1 cellular context compared by ENCODE assay signal in the genomic region with DNA sequence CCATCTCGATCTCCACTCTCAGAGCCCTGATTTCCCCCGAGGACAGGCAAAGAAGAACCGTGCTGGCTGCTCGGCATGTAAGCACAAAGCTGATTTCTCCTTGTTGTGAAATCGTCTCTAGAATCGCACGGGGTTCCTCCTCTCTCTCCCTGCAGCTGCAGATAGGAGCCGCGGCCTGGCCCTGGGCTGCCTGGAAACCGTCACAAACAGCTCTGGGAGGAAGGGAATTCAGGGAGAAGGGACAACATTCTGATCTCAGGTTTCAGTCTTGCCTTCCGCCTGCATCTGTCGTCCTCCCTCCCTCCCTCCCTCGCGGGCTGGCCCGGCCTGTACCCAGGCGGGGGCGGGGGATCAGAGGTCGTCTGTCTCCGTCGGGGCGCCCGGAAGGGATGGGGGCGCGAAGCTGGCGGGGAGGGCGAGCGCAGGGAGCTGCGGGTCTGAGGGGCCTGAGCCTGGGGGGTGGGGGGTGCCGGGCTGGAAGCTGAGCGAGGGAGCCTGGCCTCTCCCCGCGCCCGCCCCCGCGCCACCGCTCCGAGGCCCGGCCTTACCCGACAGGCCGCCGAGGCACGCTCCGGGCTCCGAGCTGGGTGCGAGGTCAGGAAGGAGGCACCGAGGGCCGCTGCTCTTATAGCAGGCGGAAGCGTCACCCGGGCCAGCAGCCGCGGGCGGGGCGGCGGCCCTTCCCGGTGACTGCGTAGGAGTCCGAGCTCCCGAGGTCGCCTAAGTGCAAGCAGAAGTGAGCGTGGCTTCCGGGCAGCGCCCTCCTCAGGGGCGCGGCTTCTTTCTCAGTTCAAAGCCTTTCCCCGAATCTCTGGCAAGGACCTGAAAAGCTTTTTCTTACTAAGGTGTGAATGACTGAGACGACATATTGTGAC.
TF ChIP-seq lines count a peak whose summit lies in the region.

Gene SERPINB1, minus strand, starts transcription at position 600 of the 875 bp plus-strand sequence. CDS start 1,277 bp downstream, outside the sequence.

TF ChIP-seq in HepG2, 621 proteins besides CTCF, POLR2A, EP300 and RAD21 (continued from another document and continues in another):
- TF ChIP-seq ZNF318 (CRISPR knock-in tag; IDR thresholded peaks at IDR 0.05) (no peak; the same call in 1 of the 2 replicates), WIZ (CRISPR knock-in tag; IDR thresholded peaks at IDR 0.05) (no peak; the same call in 1 of the 2 replicates), SOX5 (CRISPR knock-in tag; IDR thresholded peaks at IDR 0.05; ENCODE audit: borderline replicate concordance) (no peak), ZFP37 (CRISPR knock-in tag; IDR thresholded peaks at IDR 0.05; ENCODE audit: borderline replicate concordance) (no peak), ZNF572 (CRISPR knock-in tag; IDR thresholded peaks at IDR 0.05) (no peak; the same call in 1 of the 2 replicates), ZBTB39 (CRISPR knock-in tag; IDR thresholded peaks at IDR 0.05) (peak; percentile 50; the same call in 1 of the 2 replicates), ZNF615 (CRISPR knock-in tag; IDR thresholded peaks at IDR 0.05; ENCODE audit: borderline replicate concordance) (no peak), ZNF446 (CRISPR knock-in tag; IDR thresholded peaks at IDR 0.05) (peak; percentile 81; the same call in 1 of the 2 replicates), ZNF549 (CRISPR knock-in tag; IDR thresholded peaks at IDR 0.05) (peak; percentile 33; the same call in 1 of the 2 replicates), ZNF354B (CRISPR knock-in tag; IDR thresholded peaks at IDR 0.05) (no peak; the same call in 1 of the 2 replicates), CCAR2 (optimal IDR thresholded peaks at IDR 0.05; ENCODE audit: low read depth, low read length) (no peak), PCBP2 (optimal IDR thresholded peaks at IDR 0.05; ENCODE audit: low read depth, low read length, poor library complexity, severe bottlenecking) (no peak), ZNF10 (CRISPR knock-in tag; IDR thresholded peaks at IDR 0.05; ENCODE audit: borderline replicate concordance, low read depth) (no peak), KLF15 (CRISPR knock-in tag; IDR thresholded peaks at IDR 0.05; ENCODE audit: borderline replicate concordance) (peak; percentile 70; the same call in 1 of the 2 replicates), TFDP2 (CRISPR knock-in tag; IDR thresholded peaks at IDR 0.05) (peak; percentile 81), ARID3A (IDR thresholded peaks at IDR 0.05; ENCODE audit: low read depth, low read length) (no peak; the same call in 1 of the 2 replicates), ZNF335 (CRISPR knock-in tag; IDR thresholded peaks at IDR 0.05) (peak; percentile 69; the same call in 1 of the 2 replicates), SKI (IDR thresholded peaks at IDR 0.05; ENCODE audit: partially characterized antibody) (peak; percentile 59)
- TF ChIP-seq, protein P1, sequence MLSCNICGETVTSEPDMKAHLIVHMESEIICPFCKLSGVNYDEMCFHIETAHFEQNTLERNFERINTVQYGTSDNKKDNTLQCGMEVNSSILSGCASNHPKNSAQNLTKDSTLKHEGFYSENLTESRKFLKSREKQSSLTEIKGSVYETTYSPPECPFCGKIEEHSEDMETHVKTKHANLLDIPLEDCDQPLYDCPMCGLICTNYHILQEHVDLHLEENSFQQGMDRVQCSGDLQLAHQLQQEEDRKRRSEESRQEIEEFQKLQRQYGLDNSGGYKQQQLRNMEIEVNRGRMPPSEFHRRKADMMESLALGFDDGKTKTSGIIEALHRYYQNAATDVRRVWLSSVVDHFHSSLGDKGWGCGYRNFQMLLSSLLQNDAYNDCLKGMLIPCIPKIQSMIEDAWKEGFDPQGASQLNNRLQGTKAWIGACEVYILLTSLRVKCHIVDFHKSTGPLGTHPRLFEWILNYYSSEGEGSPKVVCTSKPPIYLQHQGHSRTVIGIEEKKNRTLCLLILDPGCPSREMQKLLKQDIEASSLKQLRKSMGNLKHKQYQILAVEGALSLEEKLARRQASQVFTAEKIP (CRISPR knock-in tag; IDR thresholded peaks at IDR 0.05; ENCODE audit: borderline replicate concordance): no peak
- TF ChIP-seq, protein P2, sequence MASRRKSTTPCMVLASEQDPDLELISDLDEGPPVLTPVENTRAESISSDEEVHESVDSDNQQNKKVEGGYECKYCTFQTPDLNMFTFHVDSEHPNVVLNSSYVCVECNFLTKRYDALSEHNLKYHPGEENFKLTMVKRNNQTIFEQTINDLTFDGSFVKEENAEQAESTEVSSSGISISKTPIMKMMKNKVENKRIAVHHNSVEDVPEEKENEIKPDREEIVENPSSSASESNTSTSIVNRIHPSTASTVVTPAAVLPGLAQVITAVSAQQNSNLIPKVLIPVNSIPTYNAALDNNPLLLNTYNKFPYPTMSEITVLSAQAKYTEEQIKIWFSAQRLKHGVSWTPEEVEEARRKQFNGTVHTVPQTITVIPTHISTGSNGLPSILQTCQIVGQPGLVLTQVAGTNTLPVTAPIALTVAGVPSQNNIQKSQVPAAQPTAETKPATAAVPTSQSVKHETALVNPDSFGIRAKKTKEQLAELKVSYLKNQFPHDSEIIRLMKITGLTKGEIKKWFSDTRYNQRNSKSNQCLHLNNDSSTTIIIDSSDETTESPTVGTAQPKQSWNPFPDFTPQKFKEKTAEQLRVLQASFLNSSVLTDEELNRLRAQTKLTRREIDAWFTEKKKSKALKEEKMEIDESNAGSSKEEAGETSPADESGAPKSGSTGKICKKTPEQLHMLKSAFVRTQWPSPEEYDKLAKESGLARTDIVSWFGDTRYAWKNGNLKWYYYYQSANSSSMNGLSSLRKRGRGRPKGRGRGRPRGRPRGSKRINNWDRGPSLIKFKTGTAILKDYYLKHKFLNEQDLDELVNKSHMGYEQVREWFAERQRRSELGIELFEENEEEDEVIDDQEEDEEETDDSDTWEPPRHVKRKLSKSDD (CRISPR knock-in tag; IDR thresholded peaks at IDR 0.05; ENCODE audit: low read depth): peak; percentile 58; the same call in 1 of the 2 replicates
- TF ChIP-seq, protein P3, sequence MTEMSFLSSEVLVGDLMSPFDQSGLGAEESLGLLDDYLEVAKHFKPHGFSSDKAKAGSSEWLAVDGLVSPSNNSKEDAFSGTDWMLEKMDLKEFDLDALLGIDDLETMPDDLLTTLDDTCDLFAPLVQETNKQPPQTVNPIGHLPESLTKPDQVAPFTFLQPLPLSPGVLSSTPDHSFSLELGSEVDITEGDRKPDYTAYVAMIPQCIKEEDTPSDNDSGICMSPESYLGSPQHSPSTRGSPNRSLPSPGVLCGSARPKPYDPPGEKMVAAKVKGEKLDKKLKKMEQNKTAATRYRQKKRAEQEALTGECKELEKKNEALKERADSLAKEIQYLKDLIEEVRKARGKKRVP (CRISPR knock-in tag; IDR thresholded peaks at IDR 0.05): peak in 1 of 2 experiments; percentile 76; a peak in 2 of 4 replicates
- TF ChIP-seq, protein P4, sequence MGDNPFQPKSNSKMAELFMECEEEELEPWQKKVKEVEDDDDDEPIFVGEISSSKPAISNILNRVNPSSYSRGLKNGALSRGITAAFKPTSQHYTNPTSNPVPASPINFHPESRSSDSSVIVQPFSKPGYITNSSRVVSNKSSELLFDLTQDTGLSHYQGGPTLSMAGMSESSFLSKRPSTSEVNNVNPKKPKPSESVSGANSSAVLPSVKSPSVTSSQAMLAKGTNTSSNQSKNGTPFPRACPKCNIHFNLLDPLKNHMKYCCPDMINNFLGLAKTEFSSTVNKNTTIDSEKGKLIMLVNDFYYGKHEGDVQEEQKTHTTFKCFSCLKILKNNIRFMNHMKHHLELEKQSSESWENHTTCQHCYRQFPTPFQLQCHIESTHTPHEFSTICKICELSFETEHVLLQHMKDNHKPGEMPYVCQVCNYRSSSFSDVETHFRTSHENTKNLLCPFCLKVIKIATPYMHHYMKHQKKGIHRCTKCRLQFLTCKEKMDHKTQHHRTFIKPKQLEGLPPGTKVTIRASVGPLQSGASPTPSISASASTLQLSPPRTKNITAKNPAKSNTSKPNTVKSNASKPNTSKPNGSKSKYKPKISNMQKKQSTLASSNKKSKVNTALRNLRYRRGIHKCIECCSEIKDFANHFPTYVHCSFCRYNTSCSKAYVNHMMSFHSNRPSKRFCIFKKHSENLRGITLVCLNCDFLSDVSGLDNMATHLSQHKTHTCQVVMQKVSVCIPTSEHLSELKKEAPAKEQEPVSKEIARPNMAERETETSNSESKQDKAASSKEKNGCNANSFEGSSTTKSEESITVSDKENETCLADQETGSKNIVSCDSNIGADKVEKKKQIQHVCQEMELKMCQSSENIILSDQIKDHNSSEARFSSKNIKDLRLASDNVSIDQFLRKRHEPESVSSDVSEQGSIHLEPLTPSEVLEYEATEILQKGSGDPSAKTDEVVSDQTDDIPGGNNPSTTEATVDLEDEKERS (CRISPR knock-in tag; IDR thresholded peaks at IDR 0.05): peak; percentile 94; the same call in 1 of the 2 replicates
